12 cellular contexts compared by ENCODE assay signal in the genomic region with DNA sequence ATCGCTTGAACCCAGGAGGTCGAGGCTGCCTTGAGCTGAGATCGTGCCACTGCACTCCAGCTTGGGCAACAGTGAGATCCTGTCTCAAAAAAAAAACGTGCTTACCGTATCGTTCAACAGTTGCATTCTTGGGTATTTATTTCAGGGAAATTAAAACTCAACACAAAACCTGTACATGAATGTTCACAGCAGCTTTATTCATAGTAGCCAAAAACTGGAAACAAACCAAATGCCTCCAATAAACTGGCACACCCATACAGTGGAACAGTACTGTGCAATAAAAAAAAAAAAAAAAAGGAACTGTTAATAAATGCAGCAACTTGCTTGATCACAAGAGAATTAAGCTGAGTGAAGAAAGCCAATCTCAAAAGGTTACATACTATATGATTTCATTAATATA. TPM values are rescaled to one million over a fixed set of nuclear protein-coding genes. Genes with fewer than 3 reads are reported as not detected.
DNase-seq lines count a peak whose midpoint lies in the region; ATAC-seq, FAIRE-seq and TF ChIP-seq lines count a peak whose summit lies in the region.
"Had no signal": no experiment of that assay in that cellular context is flagged by ENCODE, and none has a peak within 500 bp of the region (broad histone marks: within the 10 kb centered on the region; RNA-seq: fewer than 3 reads in every experiment).

No MANE protein-coding gene starts in this region.

- peak overlapping the region; percentile 7 for H3K4me3 Mint-ChIP-seq in natural killer cell treated with Interleukin-12 subunit alpha and Interleukin-12 subunit beta and Interleukin-15 and Interleukin-18, amount 100 ng/mL, for 72 hours

- H2AK5ac ChIP-seq in IMR-90 (ENCODE audit: low read depth, low read length) (no peak overlapping the region; the same call in 1 of the 2 replicates), H1 (ENCODE audit: low read depth, low read length) (no peak overlapping the region)

- peaks cover 0 to 30% of the 10 kb centered on the region in 2 experiments; a peak in 2 of 4 replicates for H3K79me1 ChIP-seq in IMR-90 (ENCODE audit: low read depth in 1 of 2, low read length in 2 of 2)
- H3K79me1 ChIP-seq in H1 (ENCODE audit: low read depth, low read length) = peaks cover 5% of the 10 kb centered on the region; the same call in 1 of the 2 replicates

- TF ChIP-seq EP300 in H1 (IDR thresholded peaks at IDR 0.05; ENCODE audit: borderline replicate concordance in 1 of 2, low read depth in 2 of 2, low read length in 2 of 2) = no peak

- BruUV-seq in IMR-90 (replicated peaks; lab: Mats Ljungman, UMichigan) = no TSS peak

- H2BK5ac ChIP-seq in IMR-90 (ENCODE audit: low read depth, low read length, poor library complexity, severe bottlenecking) = peak overlapping the region; percentile 36
- H2BK5ac ChIP-seq in H1 (ENCODE audit: low read depth, low read length) = no peak overlapping the region

- H3K27me3 ChIP-seq in IMR-90 (ENCODE audit: control insufficient read depth, insufficient read depth, low read length) (no peaks in the 10 kb centered on the region), H1 (replicated peaks in 1 of 4; ENCODE audit: control insufficient read depth in 3 of 4, extremely low read depth in 1 of 4, insufficient read depth in 3 of 4, low read length in 3 of 4) (no peaks in the 10 kb centered on the region), breast epithelium (no peaks in the 10 kb centered on the region)
- H3K27me3 ChIP-seq: suprapubic skin had no signal

- in situ Hi-C loops in IMR-90 (cut with MboI; ENCODE audit: low sequenced_read_pairs) = no loop called here

- no CpG with 5 or more reads among the region's 6 CpGs for WGBS in IMR-90 (ENCODE audit: extremely low coverage in 2 of 2, insufficient read length in 1 of 2), 2 experiments
- 95% methylated on average over 6 of the region's 6 CpGs; no CpG with 5 or more reads in 1 of the 2 experiments for WGBS in H1 (ENCODE audit: extremely low coverage in 1 of 2, insufficient coverage in 1 of 2, insufficient read length in 1 of 2, insufficient replicate concordance in 2 of 2, low coverage in 1 of 2, low lambda C conversion rate in 2 of 2, missing lambda C conversion rate in 1 of 2), 2 experiments

- DNase-seq in CD1c-positive myeloid dendritic cell (ENCODE audit: extremely low spot score) (peak; percentile 29), IMR-90 (no peak), H1 (ENCODE audit: low read depth in 1 of 2, low spot score in 2 of 2) (no peak), T1000 (lab: John Stamatoyannopoulos, UW) (no peak), hepatic stellate cell (ENCODE audit: low spot score) (no peak), breast epithelium (ENCODE audit: low spot score in 2 of 2) (no peak), HuH-7 (ENCODE audit: low spot score) (no peak)
- no peak for DNase-seq in natural killer cell treated with Interleukin-12 subunit alpha and Interleukin-12 subunit beta and Interleukin-15 and Interleukin-18, amount 100 ng/mL, for 72 hours (ENCODE audit: low spot score)
- DNase-seq: NCI-H2171 treated with DMSO at 0.1 percent for 48 hours had no signal

- H4K91ac ChIP-seq in IMR-90 (ENCODE audit: insufficient read depth, low read depth, low read length) = no peak overlapping the region
- H4K91ac ChIP-seq in H1 (replicated peaks; ENCODE audit: insufficient read length, low read length) = no peak overlapping the region

- TF ChIP-seq CTCF in IMR-90 (conservative IDR thresholded peaks at IDR 0.05; ENCODE audit: low read depth, low read length) (no peak), H1 (IDR thresholded peaks at IDR 0.05; ENCODE audit: control extremely low read depth in 1 of 3, insufficient read depth in 1 of 3, low read depth in 1 of 3, low read length in 3 of 3) (no peak), breast epithelium (IDR thresholded peaks at IDR 0.05) (no peak)

- H3K4me1 Mint-ChIP-seq in natural killer cell treated with Interleukin-12 subunit alpha and Interleukin-12 subunit beta and Interleukin-15 and Interleukin-18, amount 100 ng/mL, for 72 hours (ENCODE audit: low read depth in 2 of 2) = peaks cover 27 to 39% of the 10 kb centered on the region in 2 donors

- H2BK12ac ChIP-seq in H1 (ENCODE audit: low read depth, low read length) = no peak overlapping the region

- no peaks in the 10 kb centered on the region for H3K27me3 Mint-ChIP-seq in natural killer cell treated with Interleukin-12 subunit alpha and Interleukin-12 subunit beta and Interleukin-15 and Interleukin-18, amount 100 ng/mL, for 72 hours

- ATAC-seq in IMR-90 (ENCODE audit: low read depth) = no peak
- ATAC-seq in natural killer cell treated with Interleukin-12 subunit alpha and Interleukin-12 subunit beta and Interleukin-15 and Interleukin-18, amount 100 ng/mL, for 72 hours = no peak
- ATAC-seq: Panc1 had no signal

- intact Hi-C loops in IMR-90 (cut with micrococcal nuclease) (no loop called here), breast epithelium (cut with DNase I; ENCODE audit: low total_unique reads) (no loop called here)

- H3K9me1 ChIP-seq in IMR-90 (ENCODE audit: insufficient read depth, low read length) = peaks cover 16% of the 10 kb centered on the region

- H3K23me2 ChIP-seq in H1 (ENCODE audit: low read depth, low read length) = 0 out of 2 replicates have a peak, but pooled peaks cover 2% of the 10 kb centered on the region

- peaks cover 62 to 99% of the 10 kb centered on the region in 2 experiments for H3K79me2 ChIP-seq in H1 (ENCODE audit: control insufficient read depth in 1 of 2, insufficient read depth in 2 of 2, low read length in 2 of 2)

- no peak overlapping the region for H2AK9ac ChIP-seq in IMR-90 (replicated peaks; ENCODE audit: low read depth, low read length, poor library complexity)

- peak overlapping the region; percentile 59; the same call in 1 of the 2 replicates for H3K4me2 ChIP-seq in IMR-90 (ENCODE audit: low read depth, low read length)
- H3K4me2 ChIP-seq in H1 (ENCODE audit: insufficient read depth in 1 of 2, low read depth in 2 of 2, low read length in 2 of 2) = no peak overlapping the region

- POLR2A ChIA-PET in IMR-90 (lab: Charles Lee; ENCODE audit: unreplicated experiment) (no interaction called here), H1 (lab: Charles Lee; ENCODE audit: partially characterized antibody) (interaction anchor here (0.6 to 1.6 kb wide), 5 partner anchors 12 to 519 kb away, joined by 3 read pairs; no protein-coding TSS in a partner anchor)

- peak overlapping the region; percentile 51; the same call in 1 of the 2 replicates for H3K14ac ChIP-seq in IMR-90 (replicated peaks; ENCODE audit: low read depth, low read length)
- H3K14ac ChIP-seq in H1 (ENCODE audit: insufficient read length) = no peak overlapping the region

- H4K20me1 ChIP-seq in IMR-90 (ENCODE audit: insufficient read depth, low read length) (peaks cover 98% of the 10 kb centered on the region), H1 (replicated peaks in 1 of 2; ENCODE audit: control insufficient read depth in 1 of 2, insufficient read depth in 2 of 2, low read length in 2 of 2) (peaks cover 25 to 32% of the 10 kb centered on the region in 2 experiments)

- H3K36me3 Mint-ChIP-seq in natural killer cell treated with Interleukin-12 subunit alpha and Interleukin-12 subunit beta and Interleukin-15 and Interleukin-18, amount 100 ng/mL, for 72 hours = peaks cover 5% of the 10 kb centered on the region

- peak overlapping the region; percentile 19 to 71 for H3K27ac Mint-ChIP-seq in natural killer cell treated with Interleukin-12 subunit alpha and Interleukin-12 subunit beta and Interleukin-15 and Interleukin-18, amount 100 ng/mL, for 72 hours

- H2AFZ ChIP-seq in IMR-90 (replicated peaks; ENCODE audit: low read length, poor library complexity) (no peak overlapping the region), H1 (ENCODE audit: low read length) (no peak overlapping the region)

- TF ChIP-seq POLR2A in IMR-90 (IDR thresholded peaks at IDR 0.05; ENCODE audit: low read depth, low read length) (no peak), H1 (IDR thresholded peaks at IDR 0.05; ENCODE audit: control extremely low read depth in 1 of 2, low read depth in 2 of 2, low read length in 2 of 2) (no peak), breast epithelium (IDR thresholded peaks at IDR 0.05) (no peak)

- no peaks in the 10 kb centered on the region for H3K9me3 Mint-ChIP-seq in natural killer cell treated with Interleukin-12 subunit alpha and Interleukin-12 subunit beta and Interleukin-15 and Interleukin-18, amount 100 ng/mL, for 72 hours

- H3K27ac ChIP-seq in IMR-90 (ENCODE audit: insufficient read depth, low read length) (no peak overlapping the region), H1 (ENCODE audit: low read depth, low read length) (no peak overlapping the region), breast epithelium (peak overlapping the region in 1 of 2 donors; percentile 42)
- H3K27ac ChIP-seq: suprapubic skin had no signal

- CTCF ChIA-PET in IMR-90 (lab: Yijun Ruan, JAX) = interaction anchor here (0.7 to 1.2 kb wide), 3 partner anchors 12 to 271 kb away, joined by 3 to 5 read pairs (median 4); partner anchors contain the start of genes HDAC1 and PTP4A2
- CTCF ChIA-PET in H1 (lab: Charles Lee; ENCODE audit: partially characterized antibody) = interaction anchor here (0.6 to 2.1 kb wide), 4 partner anchors 16 to 43 kb away, joined by 3 to 10 read pairs (median 4); no protein-coding TSS in a partner anchor

- H3K36me3 ChIP-seq in IMR-90 (ENCODE audit: control insufficient read depth, insufficient read depth, low read length) (peaks cover 27% of the 10 kb centered on the region), H1 (ENCODE audit: control insufficient read depth in 2 of 4, insufficient read depth in 4 of 4, low read length in 3 of 4) (peaks cover 3 to 26% (median 8%) of the 10 kb centered on the region in 4 experiments; a peak in 6 of 8 replicates), breast epithelium (no peaks in the 10 kb centered on the region)

- no peak overlapping the region for H3K4ac ChIP-seq in IMR-90 (ENCODE audit: low read depth, low read length)
- H3K4ac ChIP-seq in H1 (replicated peaks; ENCODE audit: insufficient read length, low read depth, low read length) = no peak overlapping the region

- H4K8ac ChIP-seq in IMR-90 (ENCODE audit: low read depth in 2 of 2, low read length in 2 of 2) (no peak overlapping the region), H1 (ENCODE audit: extremely low read depth, insufficient read depth, low read length) (no peak overlapping the region)

- H2BK20ac ChIP-seq in IMR-90 (ENCODE audit: low read depth, low read length) (no peak overlapping the region), H1 (ENCODE audit: low read length) (no peak overlapping the region)

- H3K18ac ChIP-seq in IMR-90 (ENCODE audit: low read depth, low read length) = no peak overlapping the region
- H3K18ac ChIP-seq in H1 (ENCODE audit: extremely low read depth, low read length) = no peak overlapping the region

- no peak overlapping the region for H3K4me3 ChIP-seq in IMR-90 (ENCODE audit: insufficient read depth, low read depth, low read length)
- no peak overlapping the region for H3K4me3 ChIP-seq in H1 (ENCODE audit: extremely low read depth in 1 of 4, insufficient read depth in 2 of 4, low read depth in 3 of 4, low read length in 4 of 4)
- H3K4me3 ChIP-seq in breast epithelium = no peak overlapping the region
- H3K4me3 ChIP-seq: suprapubic skin had no signal

- dilution Hi-C loops in IMR-90 (cut with HindIII; ENCODE audit: low sequenced_read_pairs, unreplicated experiment) = no loop called here

- no peak overlapping the region for H4K5ac ChIP-seq in IMR-90 (ENCODE audit: low read depth, low read length)
- H4K5ac ChIP-seq in H1 (ENCODE audit: insufficient read length, low read depth, low read length) = no peak overlapping the region

- H3K23ac ChIP-seq in IMR-90 (ENCODE audit: low read depth, low read length) = peak overlapping the region; percentile 33; the same call in 1 of the 2 replicates
- H3K23ac ChIP-seq in H1 (ENCODE audit: insufficient read length) = no peak overlapping the region

- no peak for FAIRE-seq in H1 (lab: Jason Lieb, UNC)
- FAIRE-seq: GM18507 had no signal

- H2BK120ac ChIP-seq in IMR-90 (ENCODE audit: low read depth, low read length) = no peak overlapping the region
- no peak overlapping the region for H2BK120ac ChIP-seq in H1 (replicated peaks; ENCODE audit: low read depth, low read length)

- TF ChIP-seq RAD21 in IMR-90 (IDR thresholded peaks at IDR 0.05; ENCODE audit: low read length) (no peak), H1 (IDR thresholded peaks at IDR 0.05 in 1 of 2, conservative IDR thresholded peaks at IDR 0.05 in 1 of 2; ENCODE audit: low read depth in 2 of 2, low read length in 2 of 2) (no peak)

- no peak overlapping the region for H3K9ac ChIP-seq in IMR-90 (ENCODE audit: low read depth, low read length)
- no peak overlapping the region for H3K9ac ChIP-seq in H1 (replicated peaks in 1 of 4; ENCODE audit: extremely low read depth in 1 of 4, low read depth in 3 of 4, low read length in 3 of 4)

- H2BK15ac ChIP-seq in IMR-90 (ENCODE audit: low read depth, low read length) (no peak overlapping the region), H1 (ENCODE audit: low read length) (no peak overlapping the region)

- H3K4me1 ChIP-seq in IMR-90 (ENCODE audit: control insufficient read depth, insufficient read depth, low read length) (peaks cover 9% of the 10 kb centered on the region), H1 (replicated peaks in 1 of 4; ENCODE audit: control insufficient read depth in 3 of 4, insufficient read depth in 4 of 4, low read length in 3 of 4) (peaks cover 0 to 6% (median 2%) of the 10 kb centered on the region in 4 experiments; a peak in 4 of 7 replicates), breast epithelium (peaks cover 11 to 13% of the 10 kb centered on the region in 2 donors)

- H3K9me3 ChIP-seq in IMR-90 (ENCODE audit: control insufficient read depth, insufficient read depth, low read length) = no peaks in the 10 kb centered on the region
- H3K9me3 ChIP-seq in H1 (ENCODE audit: insufficient read depth in 2 of 2, low read depth in 1 of 2, low read length in 1 of 2) = no peaks in the 10 kb centered on the region
- no peaks in the 10 kb centered on the region for H3K9me3 ChIP-seq in breast epithelium
- H3K9me3 ChIP-seq: suprapubic skin had no signal

- no peak overlapping the region for H3K56ac ChIP-seq in IMR-90 (ENCODE audit: extremely low read depth, insufficient read depth, low read length)
- H3K56ac ChIP-seq in H1 (replicated peaks; ENCODE audit: insufficient read length, low read depth, low read length) = peak overlapping the region; percentile 39

RNA-seq across cellular contexts. Expression of gene KHDRBS1, which starts 6.7 kb away (rescaled TPM):
- total RNA-seq in IMR-90 (2012; rRNA removed) = 33.7 and 39.7 TPM in 2 replicates
- 52.6 and 67.6 TPM in 2 replicates for polyA plus RNA-seq in IMR-90 (2012; rRNA removed)
- polyA plus RNA-seq in IMR-90 (2012; cell fraction: cytosol; rRNA removed) = 40.2 and 51.4 TPM in 2 replicates
- polyA plus RNA-seq in IMR-90 (2012; cell fraction: nucleus; rRNA removed; ENCODE audit: low replicate concordance) = 41.3 and 49.0 TPM in 2 replicates
- 281 and 284 TPM in 2 replicates for total RNA-seq in H1 (2021; fragmentation: NEBNext Ultra II Directional; extraction: Animal tissue kit (Norgen Biotek cat#: 25700))
- polyA plus RNA-seq in H1 (2011; rRNA removed) = 53.8 and 62.7 TPM in 2 replicates
- 64.7 TPM for polyA plus RNA-seq in H1 (2011; cell fraction: cytosol; rRNA removed)
- polyA plus RNA-seq in H1 (2011; cell fraction: nucleus; rRNA removed) = 110 TPM
- 171 to 223 TPM (median 192 TPM) in 4 replicates for polyA plus RNA-seq in H1 (2012, experiment 1 of 2)
- 72.6 TPM for polyA plus RNA-seq in H1 (2012, experiment 2 of 2)
- polyA plus RNA-seq in H1 (2013, experiment 1 of 2) = 218 TPM
- polyA plus RNA-seq in H1 (2013, experiment 2 of 2) = 211 TPM
- 49.3 and 53.9 TPM in 2 replicates for polyA minus RNA-seq in H1 (2011; rRNA and poly(A)+ RNA removed)
- 93.5 TPM for polyA minus RNA-seq in H1 (2011; cell fraction: cytosol; rRNA and poly(A)+ RNA removed)
- 69.0 TPM for polyA minus RNA-seq in H1 (2011; cell fraction: nucleus; rRNA and poly(A)+ RNA removed)
- total RNA-seq in natural killer cell treated with Interleukin-12 subunit alpha and Interleukin-12 subunit beta and Interleukin-15 and Interleukin-18, amount 100 ng/mL, for 72 hours = 100 to 1,000 TPM; 156 TPM
- 10 to 100 TPM; 58.2 to 78.7 (median 66.9) TPM for total RNA-seq in breast epithelium

RNA-seq across cellular contexts. Expression of gene TMEM39B, which starts 52.4 kb away (rescaled TPM):
- total RNA-seq in IMR-90 (2012; rRNA removed) (4.4 and 6.5 TPM in 2 replicates), breast epithelium (1 to 10 TPM; 4.2 to 6.2 (median 4.8) TPM)
- polyA plus RNA-seq in IMR-90 (2012; rRNA removed) (28.7 and 30.2 TPM in 2 replicates), H1 (2011; rRNA removed) (32.7 and 39.6 TPM in 2 replicates)
- polyA plus RNA-seq in IMR-90 (2012; cell fraction: cytosol; rRNA removed) = 21.5 and 31.3 TPM in 2 replicates
- 26.5 and 45.9 TPM in 2 replicates for polyA plus RNA-seq in IMR-90 (2012; cell fraction: nucleus; rRNA removed; ENCODE audit: low replicate concordance)
- 24.6 and 25.3 TPM in 2 replicates for total RNA-seq in H1 (2021; fragmentation: NEBNext Ultra II Directional; extraction: Animal tissue kit (Norgen Biotek cat#: 25700))
- polyA plus RNA-seq in H1 (2011; cell fraction: cytosol; rRNA removed) = 23.6 TPM
- polyA plus RNA-seq in H1 (2011; cell fraction: nucleus; rRNA removed) = 31.0 TPM
- polyA plus RNA-seq in H1 (2012, experiment 1 of 2) = 15.8 to 27.3 TPM (median 23.5 TPM) in 4 replicates
- 24.5 TPM for polyA plus RNA-seq in H1 (2012, experiment 2 of 2)
- 23.0 TPM for polyA plus RNA-seq in H1 (2013, experiment 1 of 2)
- 25.3 TPM for polyA plus RNA-seq in H1 (2013, experiment 2 of 2)
- 16.2 and 21.4 TPM in 2 replicates for polyA minus RNA-seq in H1 (2011; rRNA and poly(A)+ RNA removed)
- polyA minus RNA-seq in H1 (2011; cell fraction: cytosol; rRNA and poly(A)+ RNA removed) = 13.9 TPM
- polyA minus RNA-seq in H1 (2011; cell fraction: nucleus; rRNA and poly(A)+ RNA removed) = 10.3 TPM
- 10 to 100 TPM; 20.5 to 26.9 TPM for total RNA-seq in natural killer cell treated with Interleukin-12 subunit alpha and Interleukin-12 subunit beta and Interleukin-15 and Interleukin-18, amount 100 ng/mL, for 72 hours
